In the genomic region with DNA sequence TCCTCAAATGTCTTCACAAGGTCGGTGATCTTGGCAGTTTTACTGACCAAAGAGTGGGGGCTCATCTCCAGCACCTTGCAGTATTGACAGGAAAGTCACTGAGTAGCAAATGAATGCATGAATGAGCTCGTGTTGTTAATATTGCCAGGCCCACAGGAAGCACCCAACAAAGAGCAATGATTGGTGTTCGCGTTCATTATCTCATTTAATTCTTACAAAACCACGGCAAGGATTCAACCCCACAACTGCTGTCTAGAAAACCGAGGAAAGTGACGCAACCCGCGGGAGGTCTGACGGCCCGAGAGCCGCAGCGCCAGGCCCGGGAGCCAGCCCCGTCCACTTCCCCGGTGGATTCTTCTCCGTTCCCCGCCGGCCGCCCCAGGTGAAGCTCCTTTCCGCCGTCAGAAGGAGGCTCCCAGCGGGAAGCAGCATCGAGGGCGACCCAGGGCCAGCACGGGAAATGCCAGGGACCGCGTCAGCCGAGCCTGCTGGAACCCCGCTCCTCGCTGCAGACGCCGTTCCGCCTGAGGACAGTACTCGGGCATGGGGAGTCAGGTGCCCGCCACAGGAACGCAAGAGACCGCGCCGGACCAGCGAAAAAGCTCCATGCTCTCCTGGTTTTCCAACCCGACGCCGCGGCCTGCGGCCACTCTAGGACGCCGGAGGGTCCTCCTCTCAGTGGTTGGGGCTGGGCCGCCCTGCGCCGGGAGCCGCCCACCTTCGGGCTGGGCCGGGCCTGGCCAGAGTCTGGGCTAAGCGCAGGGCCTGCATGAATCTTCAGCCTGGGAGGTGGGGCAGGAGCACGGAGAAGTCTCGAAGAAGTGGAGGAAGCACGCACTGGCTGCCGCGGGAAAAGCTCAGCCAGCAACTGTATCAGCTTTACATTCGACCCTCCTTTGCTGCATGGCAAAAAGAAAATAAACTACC, we compare ENCODE assay signal across 1 cellular context.
A peak's percentile ranks its signal among the peaks of the same experiment; 100 is the strongest.
TF ChIP-seq lines count a peak whose summit lies in the region.

No MANE protein-coding gene starts in this region.

TF ChIP-seq in K562, 482 proteins besides CTCF, POLR2A, EP300 and RAD21 (continued from another document and continues in another):
- TF ChIP-seq, protein P1, sequence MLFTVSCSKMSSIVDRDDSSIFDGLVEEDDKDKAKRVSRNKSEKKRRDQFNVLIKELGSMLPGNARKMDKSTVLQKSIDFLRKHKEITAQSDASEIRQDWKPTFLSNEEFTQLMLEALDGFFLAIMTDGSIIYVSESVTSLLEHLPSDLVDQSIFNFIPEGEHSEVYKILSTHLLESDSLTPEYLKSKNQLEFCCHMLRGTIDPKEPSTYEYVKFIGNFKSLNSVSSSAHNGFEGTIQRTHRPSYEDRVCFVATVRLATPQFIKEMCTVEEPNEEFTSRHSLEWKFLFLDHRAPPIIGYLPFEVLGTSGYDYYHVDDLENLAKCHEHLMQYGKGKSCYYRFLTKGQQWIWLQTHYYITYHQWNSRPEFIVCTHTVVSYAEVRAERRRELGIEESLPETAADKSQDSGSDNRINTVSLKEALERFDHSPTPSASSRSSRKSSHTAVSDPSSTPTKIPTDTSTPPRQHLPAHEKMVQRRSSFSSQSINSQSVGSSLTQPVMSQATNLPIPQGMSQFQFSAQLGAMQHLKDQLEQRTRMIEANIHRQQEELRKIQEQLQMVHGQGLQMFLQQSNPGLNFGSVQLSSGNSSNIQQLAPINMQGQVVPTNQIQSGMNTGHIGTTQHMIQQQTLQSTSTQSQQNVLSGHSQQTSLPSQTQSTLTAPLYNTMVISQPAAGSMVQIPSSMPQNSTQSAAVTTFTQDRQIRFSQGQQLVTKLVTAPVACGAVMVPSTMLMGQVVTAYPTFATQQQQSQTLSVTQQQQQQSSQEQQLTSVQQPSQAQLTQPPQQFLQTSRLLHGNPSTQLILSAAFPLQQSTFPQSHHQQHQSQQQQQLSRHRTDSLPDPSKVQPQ (CRISPR knock-in tag; IDR thresholded peaks at IDR 0.05; ENCODE audit: borderline replicate concordance) = no peak
- TF ChIP-seq, protein P2, sequence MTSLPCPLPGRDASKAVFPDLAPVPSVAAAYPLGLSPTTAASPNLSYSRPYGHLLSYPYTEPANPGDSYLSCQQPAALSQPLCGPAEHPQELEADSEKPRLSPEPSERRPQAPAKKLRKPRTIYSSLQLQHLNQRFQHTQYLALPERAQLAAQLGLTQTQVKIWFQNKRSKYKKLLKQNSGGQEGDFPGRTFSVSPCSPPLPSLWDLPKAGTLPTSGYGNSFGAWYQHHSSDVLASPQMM (CRISPR knock-in tag; IDR thresholded peaks at IDR 0.05) = no peak
- TF ChIP-seq, protein P3, sequence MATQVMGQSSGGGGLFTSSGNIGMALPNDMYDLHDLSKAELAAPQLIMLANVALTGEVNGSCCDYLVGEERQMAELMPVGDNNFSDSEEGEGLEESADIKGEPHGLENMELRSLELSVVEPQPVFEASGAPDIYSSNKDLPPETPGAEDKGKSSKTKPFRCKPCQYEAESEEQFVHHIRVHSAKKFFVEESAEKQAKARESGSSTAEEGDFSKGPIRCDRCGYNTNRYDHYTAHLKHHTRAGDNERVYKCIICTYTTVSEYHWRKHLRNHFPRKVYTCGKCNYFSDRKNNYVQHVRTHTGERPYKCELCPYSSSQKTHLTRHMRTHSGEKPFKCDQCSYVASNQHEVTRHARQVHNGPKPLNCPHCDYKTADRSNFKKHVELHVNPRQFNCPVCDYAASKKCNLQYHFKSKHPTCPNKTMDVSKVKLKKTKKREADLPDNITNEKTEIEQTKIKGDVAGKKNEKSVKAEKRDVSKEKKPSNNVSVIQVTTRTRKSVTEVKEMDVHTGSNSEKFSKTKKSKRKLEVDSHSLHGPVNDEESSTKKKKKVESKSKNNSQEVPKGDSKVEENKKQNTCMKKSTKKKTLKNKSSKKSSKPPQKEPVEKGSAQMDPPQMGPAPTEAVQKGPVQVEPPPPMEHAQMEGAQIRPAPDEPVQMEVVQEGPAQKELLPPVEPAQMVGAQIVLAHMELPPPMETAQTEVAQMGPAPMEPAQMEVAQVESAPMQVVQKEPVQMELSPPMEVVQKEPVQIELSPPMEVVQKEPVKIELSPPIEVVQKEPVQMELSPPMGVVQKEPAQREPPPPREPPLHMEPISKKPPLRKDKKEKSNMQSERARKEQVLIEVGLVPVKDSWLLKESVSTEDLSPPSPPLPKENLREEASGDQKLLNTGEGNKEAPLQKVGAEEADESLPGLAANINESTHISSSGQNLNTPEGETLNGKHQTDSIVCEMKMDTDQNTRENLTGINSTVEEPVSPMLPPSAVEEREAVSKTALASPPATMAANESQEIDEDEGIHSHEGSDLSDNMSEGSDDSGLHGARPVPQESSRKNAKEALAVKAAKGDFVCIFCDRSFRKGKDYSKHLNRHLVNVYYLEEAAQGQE (CRISPR knock-in tag; IDR thresholded peaks at IDR 0.05; ENCODE audit: low read depth) = 0 out of 2 replicates have a peak, but pooled peaks have one; percentile 21
- TF ChIP-seq SP2 (IDR thresholded peaks at IDR 0.05; ENCODE audit: extremely low read depth, low read depth, low read length, poor library complexity, severe bottlenecking) (peak; percentile 90), ZKSCAN8 (CRISPR knock-in tag; IDR thresholded peaks at IDR 0.05) (no peak), PML (IDR thresholded peaks at IDR 0.05; ENCODE audit: low read length) (peak; percentile 61; the same call in 1 of the 2 replicates), SNRNP70 (optimal IDR thresholded peaks at IDR 0.05; ENCODE audit: low read depth, low read length) (no peak), SMARCA5 (IDR thresholded peaks at IDR 0.05) (no peak; the same call in 1 of the 2 replicates), WHSC1 (IDR thresholded peaks at IDR 0.05; ENCODE audit: low read length) (no peak), FOXK1 (CRISPR knock-in tag; IDR thresholded peaks at IDR 0.05; ENCODE audit: borderline replicate concordance) (0 out of 2 replicates have a peak, but pooled peaks have one; percentile 39), CHD4 (IDR thresholded peaks at IDR 0.05; ENCODE audit: insufficient read depth, insufficient replicate concordance, low read depth, low read length, poor library complexity, severe bottlenecking) (no peak), BDP1 (IDR thresholded peaks at IDR 0.05; ENCODE audit: insufficient read depth, insufficient read length) (no peak), ZNF408 (CRISPR knock-in tag; IDR thresholded peaks at IDR 0.05; ENCODE audit: low read depth) (no peak), ZNF830 (CRISPR knock-in tag; IDR thresholded peaks at IDR 0.05) (no peak), NRF1 (conservative IDR thresholded peaks at IDR 0.05 in 1 of 2, IDR thresholded peaks at IDR 0.05 in 1 of 2) (peak; percentile 87 to 89), ZNF212 (CRISPR knock-in tag; IDR thresholded peaks at IDR 0.05) (no peak), MECOM (CRISPR knock-in tag; IDR thresholded peaks at IDR 0.05) (no peak), GTF2F1 (IDR thresholded peaks at IDR 0.05; ENCODE audit: low read depth, low read length) (peak; percentile 64; the same call in 1 of the 2 replicates), TBP (optimal IDR thresholded peaks at IDR 0.05; ENCODE audit: low read depth, low read length) (peak; percentile 77), ZBTB17 (CRISPR knock-in tag; IDR thresholded peaks at IDR 0.05) (no peak; the same call in 1 of the 2 replicates), U2AF2 (optimal IDR thresholded peaks at IDR 0.05; ENCODE audit: low read depth, low read length) (no peak), PTRF (tag; IDR thresholded peaks at IDR 0.05) (no peak), CC2D1A (IDR thresholded peaks at IDR 0.05) (no peak), GABPB2 (CRISPR knock-in tag; conservative IDR thresholded peaks at IDR 0.05) (no peak), NCOA4 (IDR thresholded peaks at IDR 0.05; ENCODE audit: partially characterized antibody) (no peak), NUFIP1 (IDR thresholded peaks at IDR 0.05; ENCODE audit: partially characterized antibody) (no peak)
- TF ChIP-seq, protein P4, sequence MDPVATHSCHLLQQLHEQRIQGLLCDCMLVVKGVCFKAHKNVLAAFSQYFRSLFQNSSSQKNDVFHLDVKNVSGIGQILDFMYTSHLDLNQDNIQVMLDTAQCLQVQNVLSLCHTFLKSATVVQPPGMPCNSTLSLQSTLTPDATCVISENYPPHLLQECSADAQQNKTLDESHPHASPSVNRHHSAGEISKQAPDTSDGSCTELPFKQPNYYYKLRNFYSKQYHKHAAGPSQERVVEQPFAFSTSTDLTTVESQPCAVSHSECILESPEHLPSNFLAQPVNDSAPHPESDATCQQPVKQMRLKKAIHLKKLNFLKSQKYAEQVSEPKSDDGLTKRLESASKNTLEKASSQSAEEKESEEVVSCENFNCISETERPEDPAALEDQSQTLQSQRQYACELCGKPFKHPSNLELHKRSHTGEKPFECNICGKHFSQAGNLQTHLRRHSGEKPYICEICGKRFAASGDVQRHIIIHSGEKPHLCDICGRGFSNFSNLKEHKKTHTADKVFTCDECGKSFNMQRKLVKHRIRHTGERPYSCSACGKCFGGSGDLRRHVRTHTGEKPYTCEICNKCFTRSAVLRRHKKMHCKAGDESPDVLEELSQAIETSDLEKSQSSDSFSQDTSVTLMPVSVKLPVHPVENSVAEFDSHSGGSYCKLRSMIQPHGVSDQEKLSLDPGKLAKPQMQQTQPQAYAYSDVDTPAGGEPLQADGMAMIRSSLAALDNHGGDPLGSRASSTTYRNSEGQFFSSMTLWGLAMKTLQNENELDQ (CRISPR knock-in tag; IDR thresholded peaks at IDR 0.05; ENCODE audit: borderline replicate concordance) = peak; percentile 66; the same call in 1 of the 2 replicates
- TF ChIP-seq, protein P5, sequence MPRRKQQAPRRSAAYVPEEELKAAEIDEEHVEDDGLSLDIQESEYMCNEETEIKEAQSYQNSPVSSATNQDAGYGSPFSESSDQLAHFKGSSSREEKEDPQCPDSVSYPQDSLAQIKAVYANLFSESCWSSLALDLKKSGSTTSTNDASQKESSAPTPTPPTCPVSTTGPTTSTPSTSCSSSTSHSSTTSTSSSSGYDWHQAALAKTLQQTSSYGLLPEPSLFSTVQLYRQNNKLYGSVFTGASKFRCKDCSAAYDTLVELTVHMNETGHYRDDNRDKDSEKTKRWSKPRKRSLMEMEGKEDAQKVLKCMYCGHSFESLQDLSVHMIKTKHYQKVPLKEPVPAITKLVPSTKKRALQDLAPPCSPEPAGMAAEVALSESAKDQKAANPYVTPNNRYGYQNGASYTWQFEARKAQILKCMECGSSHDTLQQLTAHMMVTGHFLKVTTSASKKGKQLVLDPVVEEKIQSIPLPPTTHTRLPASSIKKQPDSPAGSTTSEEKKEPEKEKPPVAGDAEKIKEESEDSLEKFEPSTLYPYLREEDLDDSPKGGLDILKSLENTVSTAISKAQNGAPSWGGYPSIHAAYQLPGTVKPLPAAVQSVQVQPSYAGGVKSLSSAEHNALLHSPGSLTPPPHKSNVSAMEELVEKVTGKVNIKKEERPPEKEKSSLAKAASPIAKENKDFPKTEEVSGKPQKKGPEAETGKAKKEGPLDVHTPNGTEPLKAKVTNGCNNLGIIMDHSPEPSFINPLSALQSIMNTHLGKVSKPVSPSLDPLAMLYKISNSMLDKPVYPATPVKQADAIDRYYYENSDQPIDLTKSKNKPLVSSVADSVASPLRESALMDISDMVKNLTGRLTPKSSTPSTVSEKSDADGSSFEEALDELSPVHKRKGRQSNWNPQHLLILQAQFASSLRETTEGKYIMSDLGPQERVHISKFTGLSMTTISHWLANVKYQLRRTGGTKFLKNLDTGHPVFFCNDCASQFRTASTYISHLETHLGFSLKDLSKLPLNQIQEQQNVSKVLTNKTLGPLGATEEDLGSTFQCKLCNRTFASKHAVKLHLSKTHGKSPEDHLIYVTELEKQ (CRISPR knock-in tag; IDR thresholded peaks at IDR 0.05) = no peak
- TF ChIP-seq, protein P6, sequence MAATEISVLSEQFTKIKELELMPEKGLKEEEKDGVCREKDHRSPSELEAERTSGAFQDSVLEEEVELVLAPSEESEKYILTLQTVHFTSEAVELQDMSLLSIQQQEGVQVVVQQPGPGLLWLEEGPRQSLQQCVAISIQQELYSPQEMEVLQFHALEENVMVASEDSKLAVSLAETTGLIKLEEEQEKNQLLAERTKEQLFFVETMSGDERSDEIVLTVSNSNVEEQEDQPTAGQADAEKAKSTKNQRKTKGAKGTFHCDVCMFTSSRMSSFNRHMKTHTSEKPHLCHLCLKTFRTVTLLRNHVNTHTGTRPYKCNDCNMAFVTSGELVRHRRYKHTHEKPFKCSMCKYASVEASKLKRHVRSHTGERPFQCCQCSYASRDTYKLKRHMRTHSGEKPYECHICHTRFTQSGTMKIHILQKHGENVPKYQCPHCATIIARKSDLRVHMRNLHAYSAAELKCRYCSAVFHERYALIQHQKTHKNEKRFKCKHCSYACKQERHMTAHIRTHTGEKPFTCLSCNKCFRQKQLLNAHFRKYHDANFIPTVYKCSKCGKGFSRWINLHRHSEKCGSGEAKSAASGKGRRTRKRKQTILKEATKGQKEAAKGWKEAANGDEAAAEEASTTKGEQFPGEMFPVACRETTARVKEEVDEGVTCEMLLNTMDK (IDR thresholded peaks at IDR 0.05; ENCODE audit: borderline replicate concordance, insufficient read depth, low read depth, low read length, poor library complexity, severe bottlenecking) = no peak
